1 cellular context compared by ENCODE assay signal in the genomic region with DNA sequence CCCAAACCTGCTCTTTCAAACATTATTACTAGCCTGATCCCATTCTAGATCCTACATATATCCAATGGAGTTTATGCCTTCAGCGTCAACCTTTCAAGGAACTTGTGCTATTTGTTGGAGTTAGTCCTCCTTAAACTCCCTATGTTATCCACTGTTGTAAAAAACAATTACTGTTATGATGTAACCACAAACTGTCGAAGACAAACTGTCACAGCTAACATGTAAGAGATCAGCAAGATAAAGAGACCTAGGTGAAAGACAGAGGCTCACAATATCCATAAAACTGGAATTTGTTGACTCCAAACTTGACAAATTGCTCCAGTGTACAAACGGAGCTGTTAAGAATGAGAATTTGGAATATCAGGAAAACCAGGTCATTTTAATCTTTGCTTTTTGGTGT.
TF ChIP-seq lines count a peak whose summit lies in the region.

No MANE protein-coding gene starts in this region.

TF ChIP-seq in K562, 482 proteins besides CTCF, POLR2A, EP300 and RAD21 (continues in another document):
- no peak for TF ChIP-seq NELFE (IDR thresholded peaks at IDR 0.05; ENCODE audit: insufficient read depth, insufficient read length)
- no peak for TF ChIP-seq CHCHD3 (CRISPR knock-in tag; IDR thresholded peaks at IDR 0.05)
- TF ChIP-seq, protein P1, sequence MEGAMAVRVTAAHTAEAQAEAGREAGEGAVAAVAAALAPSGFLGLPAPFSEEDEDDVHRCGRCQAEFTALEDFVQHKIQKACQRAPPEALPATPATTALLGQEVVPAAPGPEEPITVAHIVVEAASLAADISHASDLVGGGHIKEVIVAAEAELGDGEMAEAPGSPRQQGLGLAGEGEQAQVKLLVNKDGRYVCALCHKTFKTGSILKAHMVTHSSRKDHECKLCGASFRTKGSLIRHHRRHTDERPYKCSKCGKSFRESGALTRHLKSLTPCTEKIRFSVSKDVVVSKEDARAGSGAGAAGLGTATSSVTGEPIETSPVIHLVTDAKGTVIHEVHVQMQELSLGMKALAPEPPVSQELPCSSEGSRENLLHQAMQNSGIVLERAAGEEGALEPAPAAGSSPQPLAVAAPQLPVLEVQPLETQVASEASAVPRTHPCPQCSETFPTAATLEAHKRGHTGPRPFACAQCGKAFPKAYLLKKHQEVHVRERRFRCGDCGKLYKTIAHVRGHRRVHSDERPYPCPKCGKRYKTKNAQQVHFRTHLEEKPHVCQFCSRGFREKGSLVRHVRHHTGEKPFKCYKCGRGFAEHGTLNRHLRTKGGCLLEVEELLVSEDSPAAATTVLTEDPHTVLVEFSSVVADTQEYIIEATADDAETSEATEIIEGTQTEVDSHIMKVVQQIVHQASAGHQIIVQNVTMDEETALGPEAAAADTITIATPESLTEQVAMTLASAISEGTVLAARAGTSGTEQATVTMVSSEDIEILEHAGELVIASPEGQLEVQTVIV (CRISPR knock-in tag; IDR thresholded peaks at IDR 0.05; ENCODE audit: borderline replicate concordance) = no peak
- TF ChIP-seq DIDO1 (tag; IDR thresholded peaks at IDR 0.05; ENCODE audit: low read depth) = no peak
- TF ChIP-seq, protein P2, sequence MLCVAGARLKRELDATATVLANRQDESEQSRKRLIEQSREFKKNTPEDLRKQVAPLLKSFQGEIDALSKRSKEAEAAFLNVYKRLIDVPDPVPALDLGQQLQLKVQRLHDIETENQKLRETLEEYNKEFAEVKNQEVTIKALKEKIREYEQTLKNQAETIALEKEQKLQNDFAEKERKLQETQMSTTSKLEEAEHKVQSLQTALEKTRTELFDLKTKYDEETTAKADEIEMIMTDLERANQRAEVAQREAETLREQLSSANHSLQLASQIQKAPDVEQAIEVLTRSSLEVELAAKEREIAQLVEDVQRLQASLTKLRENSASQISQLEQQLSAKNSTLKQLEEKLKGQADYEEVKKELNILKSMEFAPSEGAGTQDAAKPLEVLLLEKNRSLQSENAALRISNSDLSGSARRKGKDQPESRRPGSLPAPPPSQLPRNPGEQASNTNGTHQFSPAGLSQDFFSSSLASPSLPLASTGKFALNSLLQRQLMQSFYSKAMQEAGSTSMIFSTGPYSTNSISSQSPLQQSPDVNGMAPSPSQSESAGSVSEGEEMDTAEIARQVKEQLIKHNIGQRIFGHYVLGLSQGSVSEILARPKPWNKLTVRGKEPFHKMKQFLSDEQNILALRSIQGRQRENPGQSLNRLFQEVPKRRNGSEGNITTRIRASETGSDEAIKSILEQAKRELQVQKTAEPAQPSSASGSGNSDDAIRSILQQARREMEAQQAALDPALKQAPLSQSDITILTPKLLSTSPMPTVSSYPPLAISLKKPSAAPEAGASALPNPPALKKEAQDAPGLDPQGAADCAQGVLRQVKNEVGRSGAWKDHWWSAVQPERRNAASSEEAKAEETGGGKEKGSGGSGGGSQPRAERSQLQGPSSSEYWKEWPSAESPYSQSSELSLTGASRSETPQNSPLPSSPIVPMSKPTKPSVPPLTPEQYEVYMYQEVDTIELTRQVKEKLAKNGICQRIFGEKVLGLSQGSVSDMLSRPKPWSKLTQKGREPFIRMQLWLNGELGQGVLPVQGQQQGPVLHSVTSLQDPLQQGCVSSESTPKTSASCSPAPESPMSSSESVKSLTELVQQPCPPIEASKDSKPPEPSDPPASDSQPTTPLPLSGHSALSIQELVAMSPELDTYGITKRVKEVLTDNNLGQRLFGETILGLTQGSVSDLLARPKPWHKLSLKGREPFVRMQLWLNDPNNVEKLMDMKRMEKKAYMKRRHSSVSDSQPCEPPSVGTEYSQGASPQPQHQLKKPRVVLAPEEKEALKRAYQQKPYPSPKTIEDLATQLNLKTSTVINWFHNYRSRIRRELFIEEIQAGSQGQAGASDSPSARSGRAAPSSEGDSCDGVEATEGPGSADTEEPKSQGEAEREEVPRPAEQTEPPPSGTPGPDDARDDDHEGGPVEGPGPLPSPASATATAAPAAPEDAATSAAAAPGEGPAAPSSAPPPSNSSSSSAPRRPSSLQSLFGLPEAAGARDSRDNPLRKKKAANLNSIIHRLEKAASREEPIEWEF (CRISPR knock-in tag; IDR thresholded peaks at IDR 0.05) = no peak
- no peak for TF ChIP-seq NR1H2 (CRISPR knock-in tag; IDR thresholded peaks at IDR 0.05)
- TF ChIP-seq, protein P3, sequence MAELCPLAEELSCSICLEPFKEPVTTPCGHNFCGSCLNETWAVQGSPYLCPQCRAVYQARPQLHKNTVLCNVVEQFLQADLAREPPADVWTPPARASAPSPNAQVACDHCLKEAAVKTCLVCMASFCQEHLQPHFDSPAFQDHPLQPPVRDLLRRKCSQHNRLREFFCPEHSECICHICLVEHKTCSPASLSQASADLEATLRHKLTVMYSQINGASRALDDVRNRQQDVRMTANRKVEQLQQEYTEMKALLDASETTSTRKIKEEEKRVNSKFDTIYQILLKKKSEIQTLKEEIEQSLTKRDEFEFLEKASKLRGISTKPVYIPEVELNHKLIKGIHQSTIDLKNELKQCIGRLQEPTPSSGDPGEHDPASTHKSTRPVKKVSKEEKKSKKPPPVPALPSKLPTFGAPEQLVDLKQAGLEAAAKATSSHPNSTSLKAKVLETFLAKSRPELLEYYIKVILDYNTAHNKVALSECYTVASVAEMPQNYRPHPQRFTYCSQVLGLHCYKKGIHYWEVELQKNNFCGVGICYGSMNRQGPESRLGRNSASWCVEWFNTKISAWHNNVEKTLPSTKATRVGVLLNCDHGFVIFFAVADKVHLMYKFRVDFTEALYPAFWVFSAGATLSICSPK (IDR thresholded peaks at IDR 0.05; ENCODE audit: borderline replicate concordance) = no peak
- TF ChIP-seq ZNF79 (CRISPR knock-in tag; IDR thresholded peaks at IDR 0.05; ENCODE audit: low read depth) = no peak
- TF ChIP-seq MYNN (IDR thresholded peaks at IDR 0.05) = no peak
- TF ChIP-seq MYNN (CRISPR knock-in tag; IDR thresholded peaks at IDR 0.05) = no peak
- TF ChIP-seq, protein P4, sequence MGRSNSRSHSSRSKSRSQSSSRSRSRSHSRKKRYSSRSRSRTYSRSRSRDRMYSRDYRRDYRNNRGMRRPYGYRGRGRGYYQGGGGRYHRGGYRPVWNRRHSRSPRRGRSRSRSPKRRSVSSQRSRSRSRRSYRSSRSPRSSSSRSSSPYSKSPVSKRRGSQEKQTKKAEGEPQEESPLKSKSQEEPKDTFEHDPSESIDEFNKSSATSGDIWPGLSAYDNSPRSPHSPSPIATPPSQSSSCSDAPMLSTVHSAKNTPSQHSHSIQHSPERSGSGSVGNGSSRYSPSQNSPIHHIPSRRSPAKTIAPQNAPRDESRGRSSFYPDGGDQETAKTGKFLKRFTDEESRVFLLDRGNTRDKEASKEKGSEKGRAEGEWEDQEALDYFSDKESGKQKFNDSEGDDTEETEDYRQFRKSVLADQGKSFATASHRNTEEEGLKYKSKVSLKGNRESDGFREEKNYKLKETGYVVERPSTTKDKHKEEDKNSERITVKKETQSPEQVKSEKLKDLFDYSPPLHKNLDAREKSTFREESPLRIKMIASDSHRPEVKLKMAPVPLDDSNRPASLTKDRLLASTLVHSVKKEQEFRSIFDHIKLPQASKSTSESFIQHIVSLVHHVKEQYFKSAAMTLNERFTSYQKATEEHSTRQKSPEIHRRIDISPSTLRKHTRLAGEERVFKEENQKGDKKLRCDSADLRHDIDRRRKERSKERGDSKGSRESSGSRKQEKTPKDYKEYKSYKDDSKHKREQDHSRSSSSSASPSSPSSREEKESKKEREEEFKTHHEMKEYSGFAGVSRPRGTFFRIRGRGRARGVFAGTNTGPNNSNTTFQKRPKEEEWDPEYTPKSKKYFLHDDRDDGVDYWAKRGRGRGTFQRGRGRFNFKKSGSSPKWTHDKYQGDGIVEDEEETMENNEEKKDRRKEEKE (IDR thresholded peaks at IDR 0.05; ENCODE audit: borderline replicate concordance in 1 of 2, control insufficient read depth in 1 of 2, low read depth in 2 of 2, low read length in 1 of 2) = no peak
- no peak for TF ChIP-seq NFYB (IDR thresholded peaks at IDR 0.05; ENCODE audit: extremely low read depth, insufficient read length)
- TF ChIP-seq, protein P5, sequence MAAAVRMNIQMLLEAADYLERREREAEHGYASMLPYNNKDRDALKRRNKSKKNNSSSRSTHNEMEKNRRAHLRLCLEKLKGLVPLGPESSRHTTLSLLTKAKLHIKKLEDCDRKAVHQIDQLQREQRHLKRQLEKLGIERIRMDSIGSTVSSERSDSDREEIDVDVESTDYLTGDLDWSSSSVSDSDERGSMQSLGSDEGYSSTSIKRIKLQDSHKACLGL (CRISPR knock-in tag; IDR thresholded peaks at IDR 0.05; ENCODE audit: borderline replicate concordance, poor library complexity, severe bottlenecking) = no peak
- TF ChIP-seq, protein P6, sequence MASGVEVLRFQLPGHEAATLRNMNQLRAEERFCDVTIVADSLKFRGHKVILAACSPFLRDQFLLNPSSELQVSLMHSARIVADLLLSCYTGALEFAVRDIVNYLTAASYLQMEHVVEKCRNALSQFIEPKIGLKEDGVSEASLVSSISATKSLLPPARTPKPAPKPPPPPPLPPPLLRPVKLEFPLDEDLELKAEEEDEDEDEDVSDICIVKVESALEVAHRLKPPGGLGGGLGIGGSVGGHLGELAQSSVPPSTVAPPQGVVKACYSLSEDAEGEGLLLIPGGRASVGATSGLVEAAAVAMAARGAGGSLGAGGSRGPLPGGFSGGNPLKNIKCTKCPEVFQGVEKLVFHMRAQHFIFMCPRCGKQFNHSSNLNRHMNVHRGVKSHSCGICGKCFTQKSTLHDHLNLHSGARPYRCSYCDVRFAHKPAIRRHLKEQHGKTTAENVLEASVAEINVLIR (CRISPR knock-in tag; IDR thresholded peaks at IDR 0.05) = no peak
- no peak for TF ChIP-seq MXI1 (IDR thresholded peaks at IDR 0.05; ENCODE audit: low read depth, low read length)
- TF ChIP-seq, protein P7, sequence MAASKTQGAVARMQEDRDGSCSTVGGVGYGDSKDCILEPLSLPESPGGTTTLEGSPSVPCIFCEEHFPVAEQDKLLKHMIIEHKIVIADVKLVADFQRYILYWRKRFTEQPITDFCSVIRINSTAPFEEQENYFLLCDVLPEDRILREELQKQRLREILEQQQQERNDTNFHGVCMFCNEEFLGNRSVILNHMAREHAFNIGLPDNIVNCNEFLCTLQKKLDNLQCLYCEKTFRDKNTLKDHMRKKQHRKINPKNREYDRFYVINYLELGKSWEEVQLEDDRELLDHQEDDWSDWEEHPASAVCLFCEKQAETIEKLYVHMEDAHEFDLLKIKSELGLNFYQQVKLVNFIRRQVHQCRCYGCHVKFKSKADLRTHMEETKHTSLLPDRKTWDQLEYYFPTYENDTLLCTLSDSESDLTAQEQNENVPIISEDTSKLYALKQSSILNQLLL (CRISPR knock-in tag; IDR thresholded peaks at IDR 0.05; ENCODE audit: borderline replicate concordance) = no peak
- TF ChIP-seq ZSCAN29 (IDR thresholded peaks at IDR 0.05) = no peak
- no peak for TF ChIP-seq OTX1 (CRISPR knock-in tag; IDR thresholded peaks at IDR 0.05)
- peak; percentile 89 for TF ChIP-seq GATA2 (CRISPR knock-in tag; IDR thresholded peaks at IDR 0.05)
- no peak for TF ChIP-seq RBM17 (IDR thresholded peaks at IDR 0.05; ENCODE audit: borderline replicate concordance, low read depth, low read length)
- no peak for TF ChIP-seq TEAD1 (CRISPR knock-in tag; IDR thresholded peaks at IDR 0.05)
- no peak for TF ChIP-seq ZNF217 (CRISPR knock-in tag; IDR thresholded peaks at IDR 0.05)
- TF ChIP-seq, protein P8, sequence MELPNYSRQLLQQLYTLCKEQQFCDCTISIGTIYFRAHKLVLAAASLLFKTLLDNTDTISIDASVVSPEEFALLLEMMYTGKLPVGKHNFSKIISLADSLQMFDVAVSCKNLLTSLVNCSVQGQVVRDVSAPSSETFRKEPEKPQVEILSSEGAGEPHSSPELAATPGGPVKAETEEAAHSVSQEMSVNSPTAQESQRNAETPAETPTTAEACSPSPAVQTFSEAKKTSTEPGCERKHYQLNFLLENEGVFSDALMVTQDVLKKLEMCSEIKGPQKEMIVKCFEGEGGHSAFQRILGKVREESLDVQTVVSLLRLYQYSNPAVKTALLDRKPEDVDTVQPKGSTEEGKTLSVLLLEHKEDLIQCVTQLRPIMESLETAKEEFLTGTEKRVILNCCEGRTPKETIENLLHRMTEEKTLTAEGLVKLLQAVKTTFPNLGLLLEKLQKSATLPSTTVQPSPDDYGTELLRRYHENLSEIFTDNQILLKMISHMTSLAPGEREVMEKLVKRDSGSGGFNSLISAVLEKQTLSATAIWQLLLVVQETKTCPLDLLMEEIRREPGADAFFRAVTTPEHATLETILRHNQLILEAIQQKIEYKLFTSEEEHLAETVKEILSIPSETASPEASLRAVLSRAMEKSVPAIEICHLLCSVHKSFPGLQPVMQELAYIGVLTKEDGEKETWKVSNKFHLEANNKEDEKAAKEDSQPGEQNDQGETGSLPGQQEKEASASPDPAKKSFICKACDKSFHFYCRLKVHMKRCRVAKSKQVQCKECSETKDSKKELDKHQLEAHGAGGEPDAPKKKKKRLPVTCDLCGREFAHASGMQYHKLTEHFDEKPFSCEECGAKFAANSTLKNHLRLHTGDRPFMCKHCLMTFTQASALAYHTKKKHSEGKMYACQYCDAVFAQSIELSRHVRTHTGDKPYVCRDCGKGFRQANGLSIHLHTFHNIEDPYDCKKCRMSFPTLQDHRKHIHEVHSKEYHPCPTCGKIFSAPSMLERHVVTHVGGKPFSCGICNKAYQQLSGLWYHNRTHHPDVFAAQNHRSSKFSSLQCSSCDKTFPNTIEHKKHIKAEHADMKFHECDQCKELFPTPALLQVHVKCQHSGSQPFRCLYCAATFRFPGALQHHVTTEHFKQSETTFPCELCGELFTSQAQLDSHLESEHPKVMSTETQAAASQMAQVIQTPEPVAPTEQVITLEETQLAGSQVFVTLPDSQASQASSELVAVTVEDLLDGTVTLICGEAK (IDR thresholded peaks at IDR 0.05) = no peak
- TF ChIP-seq, protein P8 (CRISPR knock-in tag; IDR thresholded peaks at IDR 0.05) = no peak
